ENCODE assay signal across 1 cellular context in the genomic region with DNA sequence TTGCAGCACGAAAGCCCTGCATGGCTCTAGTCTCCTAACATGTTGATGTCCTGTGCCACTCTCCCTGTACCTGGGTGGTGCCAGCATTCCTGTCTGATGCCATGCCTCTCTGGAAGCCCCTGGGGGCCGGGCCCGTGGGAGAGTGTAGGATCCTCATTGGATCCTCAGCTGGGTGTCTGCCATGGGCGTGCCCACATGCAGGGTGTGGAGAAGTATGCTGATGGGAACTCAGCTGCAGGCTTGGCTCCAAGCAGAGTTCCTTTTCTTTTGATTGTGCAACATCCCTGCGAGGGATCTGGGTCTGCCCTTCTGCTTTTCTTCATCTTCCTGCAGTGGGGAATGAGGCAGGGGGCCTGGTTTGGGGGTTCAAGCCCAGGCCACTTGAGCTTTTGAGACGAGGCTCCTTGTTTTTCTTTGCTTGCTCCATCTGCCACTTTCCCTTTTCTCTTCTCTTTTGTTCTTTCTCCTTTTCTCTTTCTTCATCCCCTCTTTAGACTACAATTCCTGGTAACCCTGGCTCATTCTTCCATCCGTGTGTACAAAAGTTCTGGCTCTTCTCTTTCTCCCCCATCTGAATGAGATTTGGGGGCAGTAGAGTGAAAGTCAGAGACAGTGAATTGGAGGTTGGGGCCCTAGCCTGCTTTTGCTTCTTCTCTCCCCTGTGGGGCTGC.
TF ChIP-seq lines count a peak whose summit lies in the region.

No MANE protein-coding gene starts in this region.

TF ChIP-seq in K562, 482 proteins besides CTCF, POLR2A, EP300 and RAD21:
- TF ChIP-seq, protein P1, sequence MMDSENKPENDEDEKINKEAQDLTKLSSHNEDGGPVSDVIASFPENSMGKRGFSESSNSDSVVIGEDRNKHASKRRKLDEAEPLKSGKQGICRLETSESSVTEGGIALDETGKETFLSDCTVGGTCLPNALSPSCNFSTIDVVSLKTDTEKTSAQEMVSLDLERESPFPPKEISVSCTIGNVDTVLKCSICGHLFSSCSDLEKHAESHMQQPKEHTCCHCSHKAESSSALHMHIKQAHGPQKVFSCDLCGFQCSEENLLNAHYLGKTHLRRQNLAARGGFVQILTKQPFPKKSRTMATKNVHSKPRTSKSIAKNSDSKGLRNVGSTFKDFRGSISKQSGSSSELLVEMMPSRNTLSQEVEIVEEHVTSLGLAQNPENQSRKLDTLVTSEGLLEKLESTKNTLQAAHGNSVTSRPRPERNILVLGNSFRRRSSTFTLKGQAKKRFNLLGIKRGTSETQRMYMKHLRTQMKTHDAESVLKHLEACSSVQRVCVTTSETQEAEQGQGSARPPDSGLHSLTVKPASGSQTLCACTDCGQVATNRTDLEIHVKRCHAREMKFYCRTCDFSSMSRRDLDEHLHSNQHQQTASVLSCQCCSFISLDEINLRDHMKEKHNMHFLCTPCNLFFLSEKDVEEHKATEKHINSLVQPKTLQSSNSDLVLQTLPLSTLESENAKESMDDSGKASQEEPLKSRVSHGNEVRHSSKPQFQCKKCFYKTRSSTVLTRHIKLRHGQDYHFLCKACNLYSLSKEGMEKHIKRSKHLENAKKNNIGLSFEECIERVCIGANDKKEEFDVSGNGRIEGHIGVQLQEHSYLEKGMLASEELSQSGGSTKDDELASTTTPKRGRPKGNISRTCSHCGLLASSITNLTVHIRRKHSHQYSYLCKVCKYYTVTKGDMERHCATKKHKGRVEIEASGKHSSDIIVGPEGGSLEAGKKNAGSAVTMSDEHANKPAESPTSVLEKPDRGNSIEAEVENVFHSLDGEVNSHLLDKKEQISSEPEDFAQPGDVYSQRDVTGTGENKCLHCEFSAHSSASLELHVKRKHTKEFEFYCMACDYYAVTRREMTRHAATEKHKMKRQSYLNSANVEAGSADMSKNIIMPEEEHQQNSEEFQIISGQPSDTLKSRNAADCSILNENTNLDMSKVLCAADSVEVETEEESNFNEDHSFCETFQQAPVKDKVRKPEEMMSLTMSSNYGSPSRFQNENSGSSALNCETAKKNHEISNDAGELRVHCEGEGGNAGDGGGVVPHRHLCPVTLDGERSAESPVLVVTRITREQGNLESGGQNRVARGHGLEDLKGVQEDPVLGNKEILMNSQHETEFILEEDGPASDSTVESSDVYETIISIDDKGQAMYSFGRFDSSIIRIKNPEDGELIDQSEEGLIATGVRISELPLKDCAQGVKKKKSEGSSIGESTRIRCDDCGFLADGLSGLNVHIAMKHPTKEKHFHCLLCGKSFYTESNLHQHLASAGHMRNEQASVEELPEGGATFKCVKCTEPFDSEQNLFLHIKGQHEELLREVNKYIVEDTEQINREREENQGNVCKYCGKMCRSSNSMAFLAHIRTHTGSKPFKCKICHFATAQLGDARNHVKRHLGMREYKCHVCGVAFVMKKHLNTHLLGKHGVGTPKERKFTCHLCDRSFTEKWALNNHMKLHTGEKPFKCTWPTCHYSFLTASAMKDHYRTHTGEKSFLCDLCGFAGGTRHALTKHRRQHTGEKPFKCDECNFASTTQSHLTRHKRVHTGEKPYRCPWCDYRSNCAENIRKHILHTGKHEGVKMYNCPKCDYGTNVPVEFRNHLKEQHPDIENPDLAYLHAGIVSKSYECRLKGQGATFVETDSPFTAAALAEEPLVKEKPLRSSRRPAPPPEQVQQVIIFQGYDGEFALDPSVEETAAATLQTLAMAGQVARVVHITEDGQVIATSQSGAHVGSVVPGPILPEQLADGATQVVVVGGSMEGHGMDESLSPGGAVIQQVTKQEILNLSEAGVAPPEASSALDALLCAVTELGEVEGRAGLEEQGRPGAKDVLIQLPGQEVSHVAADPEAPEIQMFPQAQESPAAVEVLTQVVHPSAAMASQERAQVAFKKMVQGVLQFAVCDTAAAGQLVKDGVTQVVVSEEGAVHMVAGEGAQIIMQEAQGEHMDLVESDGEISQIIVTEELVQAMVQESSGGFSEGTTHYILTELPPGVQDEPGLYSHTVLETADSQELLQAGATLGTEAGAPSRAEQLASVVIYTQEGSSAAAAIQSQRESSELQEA (IDR thresholded peaks at IDR 0.05; ENCODE audit: low read depth): no peak
- TF ChIP-seq CEBPB (tag; IDR thresholded peaks at IDR 0.05): peak; percentile 93
- TF ChIP-seq CEBPG (CRISPR knock-in tag; IDR thresholded peaks at IDR 0.05): no peak
- TF ChIP-seq CEBPG (tag; conservative IDR thresholded peaks at IDR 0.05 in 1 of 2, IDR thresholded peaks at IDR 0.05 in 1 of 2): peak; percentile 50 to 80
TF ChIP-seq in K562: peak in this region for 2.
